Comparison of ENCODE assay signal across 1 cellular context in the genomic region with DNA sequence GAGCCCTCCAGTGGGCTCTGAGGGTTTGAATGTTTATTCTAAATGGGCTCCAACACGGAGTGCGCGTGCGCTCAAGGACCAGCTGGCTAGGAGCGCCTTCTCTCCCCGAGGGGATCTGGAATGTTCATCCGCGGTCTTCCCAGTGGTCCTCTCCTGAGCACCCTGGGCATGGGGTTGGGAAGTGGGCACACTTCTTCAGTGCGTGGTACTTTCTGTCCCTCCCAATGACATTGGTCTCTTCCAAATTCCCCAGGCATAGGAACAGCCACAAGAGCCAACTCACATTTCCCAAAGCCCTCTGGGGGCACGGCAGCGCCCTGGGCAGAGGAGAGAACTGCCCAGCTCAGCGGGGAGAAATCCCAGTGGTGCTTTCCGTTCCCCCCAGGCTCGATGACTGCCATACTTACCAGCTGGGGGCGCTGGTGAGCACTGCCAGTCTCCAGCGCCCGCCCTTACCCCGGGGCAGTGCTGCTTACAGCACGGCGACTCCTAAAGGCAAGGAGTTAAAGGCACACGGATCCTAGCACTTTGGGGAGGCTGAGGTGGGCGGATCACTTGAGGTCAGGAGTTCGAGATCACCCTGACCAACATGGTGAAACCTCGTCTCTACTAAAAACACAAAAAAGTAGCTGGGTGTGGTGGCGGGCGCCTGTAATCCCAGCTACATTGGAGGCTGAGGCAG.
A peak's percentile ranks its signal among the peaks of the same experiment; 100 is the strongest.
TF ChIP-seq lines count a peak whose summit lies in the region.

No MANE protein-coding gene starts in this region.

TF ChIP-seq in GM23338, 12 proteins besides CTCF, POLR2A, EP300 and RAD21 (continued from another document):
- TF ChIP-seq STAT1 (IDR thresholded peaks at IDR 0.05; ENCODE audit: unreplicated experiment) (no peak), EZH2phosphoT487 (IDR thresholded peaks at IDR 0.05; ENCODE audit: unreplicated experiment) (no peak), ZNF331 (CRISPR knock-in tag; IDR thresholded peaks at IDR 0.05; ENCODE audit: low read depth) (0 out of 2 replicates have a peak, but pooled peaks have one; percentile 4), JUNB (IDR thresholded peaks at IDR 0.05; ENCODE audit: unreplicated experiment) (no peak)
TF ChIP-seq in GM23338: peak in this region for 3.
